Comparison of ENCODE assay signal across 8 cellular contexts in the genomic region with DNA sequence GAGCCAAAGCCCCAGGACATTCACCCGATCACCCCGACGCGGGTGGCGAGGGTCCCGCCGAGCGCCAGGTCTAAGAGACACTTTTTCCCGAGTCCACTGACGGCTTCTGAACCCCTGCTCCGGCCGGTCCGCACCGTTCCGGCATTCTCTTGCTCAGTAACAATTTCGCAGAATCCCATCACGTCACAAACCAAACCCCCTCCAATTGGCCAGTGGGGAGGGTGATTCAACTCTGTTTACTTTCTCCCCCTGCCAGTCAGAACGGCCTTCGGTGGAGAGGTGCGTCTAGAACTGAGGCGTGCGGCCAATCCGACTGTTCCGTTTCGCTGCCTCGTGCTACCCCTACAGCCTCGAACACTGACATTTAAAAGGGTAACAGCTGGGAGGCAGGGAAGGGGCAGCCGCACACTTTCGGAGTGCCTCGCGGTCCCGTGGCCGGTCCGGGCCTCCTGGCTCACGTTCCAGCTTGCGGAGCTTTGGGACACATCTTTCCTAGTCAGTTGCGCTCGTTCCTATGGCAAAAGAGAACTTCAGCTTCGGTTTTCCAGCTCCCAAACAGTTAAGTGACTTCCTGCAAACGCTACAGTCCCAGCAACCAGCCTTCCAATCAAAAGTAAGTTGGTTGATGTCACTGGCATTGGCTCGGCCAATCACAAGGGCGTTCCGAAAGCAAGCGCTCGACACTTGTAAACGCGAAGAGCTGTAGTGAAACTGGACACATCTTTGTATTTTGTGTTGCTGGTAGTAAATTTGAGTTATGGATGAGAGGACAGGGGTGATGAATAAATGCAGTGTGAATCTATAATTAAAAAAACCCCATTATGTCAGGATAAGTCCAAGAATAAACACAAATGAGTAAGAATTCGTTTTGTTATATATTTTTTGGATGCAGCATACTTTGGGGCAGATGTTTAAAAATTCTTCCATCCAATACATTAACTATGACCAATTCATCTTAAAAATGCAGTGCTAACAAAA.
DNase-seq lines count a peak whose midpoint lies in the region; ATAC-seq and TF ChIP-seq lines count a peak whose summit lies in the region.

A gene (minus strand): TSS at position 860 of the 978 bp plus-strand sequence. CDS start 1,294 bp downstream, outside the sequence.

- DNase-seq in Ammon's horn (ENCODE audit: low spot score) (peak; percentile 98), NCI-H526 treated with DMSO at 0.1 percent for 48 hours (lab: John Stamatoyannopoulos, UW) (peak; percentile 81), cortex of kidney (lab: John Stamatoyannopoulos, UW) (peak; percentile 45), left kidney (ENCODE audit: low read depth, low spot score) (peak; percentile 97)
- DNase-seq in activated CD4-positive, alpha-beta T cell treated with anti-CD3 and anti-CD28 coated beads, Interleukin-2, amount 50 U/mL, for 1 hour = peak; percentile 85
- peak; percentile 95 for DNase-seq in stimulated activated CD4-positive, alpha-beta T cell treated with anti-CD3 and anti-CD28 coated beads, Interleukin-1b, Interleukin-23, amount 100 ng/mL, for 48 hours

- peak; percentile 64 for ATAC-seq in HG03432 (IDR thresholded peaks at IDR 0.05; ENCODE audit: unreplicated experiment)

- peak; percentile 48 for TF ChIP-seq POLR2A in GM19193 (IDR thresholded peaks at IDR 0.05; ENCODE audit: extremely low read depth, insufficient read depth, insufficient read length)

Comparison
In these comparisons a context has a peak if more than half of its experiments do, and no peak if none do; other contexts are left out.
1. Peak in every context shown above with its lines: DNase-seq and ATAC-seq.
2. DNase-seq: peak in every context shown above with its lines; median percentile 98 in Ammon's horn; 97 in left kidney; 95 in stimulated activated CD4-positive, alpha-beta T cell treated with anti-CD3 and anti-CD28 coated beads, Interleukin-1b, Interleukin-23, amount 100 ng/mL, for 48 hours; 85 in activated CD4-positive, alpha-beta T cell treated with anti-CD3 and anti-CD28 coated beads, Interleukin-2, amount 50 U/mL, for 1 hour; 81 in NCI-H526 treated with DMSO at 0.1 percent for 48 hours; 45 in cortex of kidney.